8 cellular contexts compared by ENCODE assay signal in genomic region chr14:75069021-75069810, GRCh38. TPM values are rescaled to one million over a fixed set of nuclear protein-coding genes. Genes with fewer than 3 reads are reported as not detected.
DNase-seq lines count a peak whose midpoint lies in the region; ATAC-seq and TF ChIP-seq lines count a peak whose summit lies in the region.

Gene ZC2HC1C (plus strand): TSS chr14:75069641. CDS start chr14:75070574, 933 bp downstream.

- H3K27me3 Mint-ChIP-seq in activated T-helper 17 cell treated with anti-CD3 and anti-CD28 coated beads, Interleukin-2, amount 50 U/mL, for 72 hours: no peaks in the 10 kb centered on the region

- H3K4me1 ChIP-seq in PC-3 (ENCODE audit: insufficient read depth, low read length) (peaks cover 17% of the 10 kb centered on the region), fibroblast of lung (ENCODE audit: control insufficient read depth, extremely low read depth, insufficient read depth, low read length) (peaks cover 4% of the 10 kb centered on the region)

- H3K4me2 ChIP-seq in PC-3 (ENCODE audit: low read length) (peak within 1 kb of the TSS; percentile 97), fibroblast of lung (ENCODE audit: extremely low read depth, insufficient read depth, low read length) (peak within 1 kb of the TSS; percentile 85)

- H3K36me3 ChIP-seq in PC-3 (ENCODE audit: low read depth, low read length) (no peaks in the 10 kb centered on the region), fibroblast of lung (ENCODE audit: control insufficient read depth, insufficient read depth, low read length) (no peaks in the 10 kb centered on the region)

- BruUV-seq in PC-3 (replicated peaks; lab: Mats Ljungman, UMichigan): no TSS peak

- no peaks in the 10 kb centered on the region for H3K9me2 ChIP-seq in PC-3 (replicated peaks; ENCODE audit: low read length)

- CTCF ChIA-PET in PC-3 (lab: Charles Lee): interaction anchor here (0.9 kb wide), 1 partner anchor 124 kb away, joined by 3 read pairs; no protein-coding TSS in a partner anchor

- H3K36me3 Mint-ChIP-seq in activated T-helper 17 cell treated with anti-CD3 and anti-CD28 coated beads, Interleukin-2, amount 50 U/mL, for 72 hours (ENCODE audit: low read depth): no peaks in the 10 kb centered on the region

- peak within 1 kb of the TSS; percentile 74 for H3K4me3 ChIP-seq in PC-3 (ENCODE audit: low read length)
- peak within 1 kb of the TSS; percentile 55 to 88 (median 62) for H3K4me3 ChIP-seq in fibroblast of lung (replicated peaks in 1 of 4; ENCODE audit: control extremely low read depth in 1 of 4, insufficient read depth in 1 of 4, low read depth in 3 of 4, low read length in 4 of 4)

- H3K27me3 ChIP-seq in PC-3 (ENCODE audit: low read length) (no peaks in the 10 kb centered on the region), fibroblast of lung (ENCODE audit: control insufficient read depth, insufficient read depth, low read length) (no peaks in the 10 kb centered on the region)

- H3K9ac ChIP-seq in PC-3 (ENCODE audit: low read length): peak within 1 kb of the TSS; percentile 84
- peak within 1 kb of the TSS; percentile 76 for H3K9ac ChIP-seq in fibroblast of lung (ENCODE audit: insufficient read depth, low read length)

- no peak within 1 kb of the TSS for H3K27ac Mint-ChIP-seq in activated T-helper 17 cell treated with anti-CD3 and anti-CD28 coated beads, Interleukin-2, amount 50 U/mL, for 72 hours

- H3K79me2 ChIP-seq in PC-3 (ENCODE audit: low read length): peaks cover 10% of the 10 kb centered on the region; the same call in 1 of the 2 replicates
- H3K79me2 ChIP-seq in fibroblast of lung (ENCODE audit: control insufficient read depth, insufficient read depth, low read length): no peaks in the 10 kb centered on the region

- ATAC-seq in GM19395 (IDR thresholded peaks at IDR 0.05; ENCODE audit: unreplicated experiment): peak; percentile 67
- ATAC-seq in PC-3: peak; percentile 80
- peak; percentile 95 for ATAC-seq in activated T-helper 17 cell treated with anti-CD3 and anti-CD28 coated beads, Interleukin-2, amount 50 U/mL, for 72 hours (replicated peaks)

- POLR2A ChIA-PET in PC-3 (lab: Charles Lee; ENCODE audit: unreplicated experiment): interaction anchor here (0.6 to 0.7 kb wide), 3 partner anchors 91 to 197 kb away, joined by 3 to 11 read pairs (median 8); no protein-coding TSS in a partner anchor

- H3K9me3 Mint-ChIP-seq in activated T-helper 17 cell treated with anti-CD3 and anti-CD28 coated beads, Interleukin-2, amount 50 U/mL, for 72 hours: no peaks in the 10 kb centered on the region

- peak within 1 kb of the TSS; percentile 88 for H3K27ac ChIP-seq in C4-2B
- H3K27ac ChIP-seq in PC-3 (ENCODE audit: low read length): peak within 1 kb of the TSS; percentile 84
- H3K27ac ChIP-seq in fibroblast of lung (ENCODE audit: insufficient read depth, low read length): peak within 1 kb of the TSS; percentile 82

- H3F3A ChIP-seq in PC-3 (ENCODE audit: low read length, unreplicated experiment): no peaks in the 10 kb centered on the region

- peak; percentile 44 for DNase-seq in HT1080 (ENCODE audit: low read depth)
- DNase-seq in PC-3: peak; percentile 81
- DNase-seq in fibroblast of lung (ENCODE audit: low read depth in 2 of 2): peak; percentile 78 to 93
- peak; percentile 95 for DNase-seq in myocyte (ENCODE audit: low read depth)
- DNase-seq in stimulated activated naive CD4-positive, alpha-beta T cell (lab: John Stamatoyannopoulos, UW): peak; percentile 2 to 37 (median 32)

- peak within 1 kb of the TSS; percentile 89 for H2AFZ ChIP-seq in PC-3 (ENCODE audit: low read length)
- peak within 1 kb of the TSS; percentile 71 for H2AFZ ChIP-seq in fibroblast of lung (ENCODE audit: low read length)

- no peaks in the 10 kb centered on the region for H3K4me1 Mint-ChIP-seq in activated T-helper 17 cell treated with anti-CD3 and anti-CD28 coated beads, Interleukin-2, amount 50 U/mL, for 72 hours

- intact Hi-C loops in PC-3 (cut with micrococcal nuclease): no loop called here

- no peak for TF ChIP-seq CTCF in C4-2B (conservative IDR thresholded peaks at IDR 0.05)
- no peak for TF ChIP-seq CTCF in PC-3 (conservative IDR thresholded peaks at IDR 0.05; ENCODE audit: low read depth, low read length)
- TF ChIP-seq CTCF in fibroblast of lung (conservative IDR thresholded peaks at IDR 0.05 in 1 of 2, IDR thresholded peaks at IDR 0.05 in 1 of 2; ENCODE audit: low read depth in 1 of 2, low read length in 2 of 2): no peak

- no peak within 1 kb of the TSS for H3K4me3 Mint-ChIP-seq in activated T-helper 17 cell treated with anti-CD3 and anti-CD28 coated beads, Interleukin-2, amount 50 U/mL, for 72 hours

- H4K20me1 ChIP-seq in PC-3 (ENCODE audit: low read length) (no peaks in the 10 kb centered on the region), fibroblast of lung (ENCODE audit: control insufficient read depth, extremely low read depth, insufficient read depth, low read length) (no peaks in the 10 kb centered on the region)

- H3K9me3 ChIP-seq in PC-3 (ENCODE audit: low read length): no peaks in the 10 kb centered on the region
- H3K9me3 ChIP-seq in fibroblast of lung (ENCODE audit: control insufficient read depth, insufficient read depth, low read depth, low read length): no peaks in the 10 kb centered on the region

RNA-seq across cellular contexts. Expression of gene ZC2HC1C, which starts in this region (rescaled TPM):
- 1.4 TPM in 1 of 2 replicates, not detected in the other for total RNA-seq in HT1080 (2014; rRNA removed; shearing (Covaris generic))
- 0.15 TPM in 2 replicates for polyA plus RNA-seq in HT1080 (2015; cell fraction: cytosol; rRNA removed)
- 0.12 and 0.19 TPM in 2 replicates for polyA plus RNA-seq in HT1080 (2015; cell fraction: nucleus; rRNA removed)
- 3.4 and 9.5 TPM in 2 replicates for total RNA-seq in PC-3 (2014; rRNA removed)
- total RNA-seq in activated T-helper 17 cell treated with anti-CD3 and anti-CD28 coated beads, Interleukin-2, amount 50 U/mL, for 72 hours: 1 to 10 TPM; 2.2 to 3.7 TPM
- total RNA-seq in fibroblast of lung: 1.5 and 1.8 TPM in 2 replicates
- polyA plus RNA-seq in fibroblast of lung: 0.88 and 0.90 TPM in 2 replicates
- polyA plus RNA-seq in fibroblast of lung (2012): 0.90 and 1.2 TPM in 2 replicates
- 0.16 and 2.3 TPM in 2 replicates for polyA minus RNA-seq in fibroblast of lung (ENCODE audit: low replicate concordance)
- 0.52 and 1.6 TPM in 2 replicates for total RNA-seq in myocyte
- polyA plus RNA-seq in myocyte (2012): 1.3 TPM

Comparison
In these comparisons a context has a peak if more than half of its experiments do, and no peak if none do; other contexts are left out.
1. Peak in every context shown above with its lines: DNase-seq, ATAC-seq, H3K4me3 ChIP-seq and H3K27ac ChIP-seq.
2. DNase-seq: peak in every context shown above with its lines; median percentile 95 in myocyte; 86 in fibroblast of lung; 81 in PC-3; 44 in HT1080; 32 in stimulated activated naive CD4-positive, alpha-beta T cell.